Comparison of ENCODE assay signal across 19 cellular contexts in the genomic region with DNA sequence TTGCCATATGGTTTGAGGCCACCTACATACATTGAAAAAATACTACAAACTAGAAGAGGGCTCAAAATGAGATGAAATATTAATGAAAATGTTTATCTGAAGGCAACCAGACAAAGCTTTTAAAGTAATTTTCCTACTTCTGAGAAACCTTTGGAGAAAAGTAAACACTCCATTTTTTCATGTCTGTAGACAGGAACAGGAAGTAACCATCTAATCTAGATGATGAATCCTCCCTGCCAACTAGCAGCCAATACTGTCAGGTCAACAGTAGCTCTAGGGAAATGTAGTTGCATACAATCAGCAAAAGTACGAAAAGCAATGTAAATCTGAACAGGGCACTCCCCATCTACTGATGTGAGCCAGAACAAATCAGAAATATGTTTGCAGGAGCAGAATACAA. TPM values are rescaled to one million over a fixed set of nuclear protein-coding genes. Genes with fewer than 3 reads are reported as not detected.
DNase-seq lines count a peak whose midpoint lies in the region; ATAC-seq and TF ChIP-seq lines count a peak whose summit lies in the region.
"Had no signal": no experiment of that assay in that cellular context is flagged by ENCODE, and none has a peak within 500 bp of the region (broad histone marks: within the 10 kb centered on the region; RNA-seq: fewer than 3 reads in every experiment).

No MANE protein-coding gene starts in this region.

- ATAC-seq in CD8-positive, alpha-beta T cell = no peak
- ATAC-seq in GM18868 (IDR thresholded peaks at IDR 0.05; ENCODE audit: unreplicated experiment) (no peak), GM18858 (IDR thresholded peaks at IDR 0.05; ENCODE audit: unreplicated experiment) (no peak)
- ATAC-seq: activated T-cell treated with anti-CD3 and anti-CD28 coated beads, Interleukin-2, amount 50 U/mL, for 4 hours had no signal

- H3K9me3 ChIP-seq in A673 (ENCODE audit: low read depth, low read length, poor library complexity, severe bottlenecking) = no peaks in the 10 kb centered on the region
- H3K9me3 ChIP-seq in CD8-positive, alpha-beta T cell (ENCODE audit: low read length) = no peaks in the 10 kb centered on the region
- H3K9me3 ChIP-seq: heart left ventricle, SJSA1, testis had no signal

- H3K4me1 Mint-ChIP-seq in CD8-positive, alpha-beta T cell (ENCODE audit: low read depth) = peaks cover 45% of the 10 kb centered on the region
- H3K4me1 Mint-ChIP-seq in endothelial cell (ENCODE audit: unreplicated experiment) = peaks cover 31% of the 10 kb centered on the region
- H3K4me1 Mint-ChIP-seq: nephron had no signal

- H3K27me3 ChIP-seq in A673 (replicated peaks; ENCODE audit: insufficient read depth, low read depth, low read length, poor library complexity) = no peaks in the 10 kb centered on the region
- no peaks in the 10 kb centered on the region for H3K27me3 ChIP-seq in CD8-positive, alpha-beta T cell (ENCODE audit: insufficient read depth, low read length)
- H3K27me3 ChIP-seq: SJSA1, testis had no signal

- H3K27me3 Mint-ChIP-seq in CD8-positive, alpha-beta T cell (ENCODE audit: low read depth) = no peaks in the 10 kb centered on the region
- H3K27me3 Mint-ChIP-seq in endothelial cell (ENCODE audit: unreplicated experiment) = no peaks in the 10 kb centered on the region
- H3K27me3 Mint-ChIP-seq: B cell had no signal

- peak; percentile 1 for DNase-seq in A673 (ENCODE audit: low spot score)
- no peak for DNase-seq in CD8-positive, alpha-beta T cell
- DNase-seq in NCI-H69 (lab: John Stamatoyannopoulos, UW) = peak; percentile 1
- DNase-seq in endothelial cell (ENCODE audit: low spot score) = no peak
- no peak for DNase-seq in 8988T
- DNase-seq: activated CD4-positive, alpha-beta T cell treated with anti-CD3 and anti-CD28 coated beads, Interleukin-2, amount 50 U/mL, for 1 hour; activated T-cell treated with anti-CD3 and anti-CD28 coated beads, Interleukin-2, amount 50 U/mL, for 4 hours; amniotic stem cell; central memory CD4-positive, alpha-beta T cell; heart left ventricle; mammary epithelial cell; NCI-H1436; NK-92 treated with Interleukin-12 subunit alpha and Interleukin-12 subunit beta, amount 100 ng/mL, for 24 hours; testis had no signal

- CTCF ChIA-PET in A673 (lab: Charles Lee) = no interaction called here
- CTCF ChIA-PET in CD8-positive, alpha-beta T cell (lab: Charles Lee) = no interaction called here

- H3K4me3 ChIP-seq in A673 (ENCODE audit: low read depth, low read length, poor library complexity, severe bottlenecking) = no peak overlapping the region
- H3K4me3 ChIP-seq in CD8-positive, alpha-beta T cell (ENCODE audit: low read depth, low read length) = no peak overlapping the region
- H3K4me3 ChIP-seq: heart left ventricle, SJSA1, testis had no signal

- POLR2A ChIA-PET in A673 (lab: Charles Lee; ENCODE audit: low non-redundant PET) = no interaction called here
- POLR2A ChIA-PET in CD8-positive, alpha-beta T cell (lab: Charles Lee) = no interaction called here

- TF ChIP-seq CTCF in A673 (conservative IDR thresholded peaks at IDR 0.05; ENCODE audit: low read depth, low read length) (no peak), endothelial cell (IDR thresholded peaks at IDR 0.05; ENCODE audit: unreplicated experiment) (no peak)
- no peak for TF ChIP-seq CTCF in CD8-positive, alpha-beta T cell (IDR thresholded peaks at IDR 0.05)

- no peak overlapping the region for H3K27ac ChIP-seq in A673 (ENCODE audit: low read depth, low read length, poor library complexity, severe bottlenecking)
- no peak overlapping the region for H3K27ac ChIP-seq in CD8-positive, alpha-beta T cell (ENCODE audit: low read depth, low read length)
- H3K27ac ChIP-seq: SJSA1 had no signal

- BruUV-seq in A673 (replicated peaks; lab: Mats Ljungman, UMichigan) = no TSS peak

- peak overlapping the region; percentile 60 for H3K27ac Mint-ChIP-seq in CD8-positive, alpha-beta T cell
- peak overlapping the region; percentile 73 for H3K27ac Mint-ChIP-seq in endothelial cell (ENCODE audit: unreplicated experiment)
- H3K27ac Mint-ChIP-seq: B cell had no signal

- H3K4me1 ChIP-seq in A673 (ENCODE audit: insufficient read depth, low read length, poor library complexity, severe bottlenecking) = no peaks in the 10 kb centered on the region
- H3K4me1 ChIP-seq in CD8-positive, alpha-beta T cell (ENCODE audit: insufficient read depth, low read length) = peaks cover 20% of the 10 kb centered on the region
- H3K4me1 ChIP-seq: SJSA1, testis had no signal

- H3K9me3 Mint-ChIP-seq in CD8-positive, alpha-beta T cell = no peaks in the 10 kb centered on the region
- no peaks in the 10 kb centered on the region for H3K9me3 Mint-ChIP-seq in endothelial cell (ENCODE audit: unreplicated experiment)
- H3K9me3 Mint-ChIP-seq: activated T-cell treated with anti-CD3 and anti-CD28 coated beads, Interleukin-2, amount 50 U/mL, for 4 hours; nephron had no signal

- H3K36me3 ChIP-seq in A673 (ENCODE audit: insufficient read depth, low read length, poor library complexity, severe bottlenecking) = no peaks in the 10 kb centered on the region
- no peaks in the 10 kb centered on the region for H3K36me3 ChIP-seq in CD8-positive, alpha-beta T cell (ENCODE audit: insufficient read depth, low read length)
- H3K36me3 ChIP-seq: heart left ventricle, SJSA1 had no signal

- intact Hi-C loops in A673 (cut with micrococcal nuclease; ENCODE audit: unreplicated experiment) = no loop called here
- intact Hi-C loops in CD8-positive, alpha-beta T cell (cut with DNase I, micrococcal nuclease) = loop anchor here in 1 of 2 experiments (10.0 kb wide), 1 partner anchor 54 kb away; no protein-coding TSS in a partner anchor

- peaks cover 2% of the 10 kb centered on the region for H3K36me3 Mint-ChIP-seq in CD8-positive, alpha-beta T cell
- peaks cover 3% of the 10 kb centered on the region for H3K36me3 Mint-ChIP-seq in endothelial cell (ENCODE audit: low read depth, unreplicated experiment)

- H3K4me3 Mint-ChIP-seq in CD8-positive, alpha-beta T cell = no peak overlapping the region
- H3K4me3 Mint-ChIP-seq in endothelial cell (ENCODE audit: unreplicated experiment) = no peak overlapping the region
- H3K4me3 Mint-ChIP-seq: B cell, nephron had no signal

RNA-seq across cellular contexts. Expression of gene AMMECR1, which starts 49.0 kb away (rescaled TPM):
- total RNA-seq in A673 (2021) = 11.6 and 13.0 TPM in 2 replicates
- total RNA-seq in CD8-positive, alpha-beta T cell = 1 to 10 TPM; 5.1 to 6.5 TPM
- 16.1 TPM for total RNA-seq in endothelial cell (ENCODE audit: unreplicated experiment)

Comparison
In these comparisons a context has a peak if more than half of its experiments do, and no peak if none do; other contexts are left out.
1. DNase-seq: peak in A673 (single experiment) and NCI-H69 (single experiment); none in CD8-positive, alpha-beta T cell (0 of 7), endothelial cell (single experiment) and 8988T (single experiment).